Comparison of ENCODE assay signal across 23 cellular contexts in the genomic region with DNA sequence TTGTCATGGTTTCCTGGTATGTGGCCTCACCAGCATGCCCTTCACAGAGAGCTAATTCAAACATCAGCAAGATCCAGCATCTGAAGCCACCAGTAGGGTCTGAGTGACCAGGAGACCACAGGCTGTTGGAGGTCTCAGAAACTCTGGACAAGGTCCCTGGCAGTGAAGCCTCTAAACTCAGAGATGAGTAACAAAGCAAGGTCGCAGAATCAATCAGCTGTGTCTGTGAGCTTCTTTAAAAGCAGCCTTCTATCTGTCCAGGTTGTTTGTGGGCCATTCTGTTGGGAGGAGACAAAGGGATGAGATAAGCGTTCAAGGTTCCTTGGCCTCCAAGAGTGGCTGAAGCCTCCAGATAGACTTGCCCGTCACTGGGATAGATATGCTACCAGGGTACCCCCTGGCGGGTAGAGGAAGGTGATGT.
"Had no signal": no experiment of that assay in that cellular context is flagged by ENCODE, and none has a peak within 500 bp of the region (broad histone marks: within the 10 kb centered on the region; RNA-seq: fewer than 3 reads in every experiment).

No MANE protein-coding gene starts in this region.

- H3K4me3 ChIP-seq: gastrocnemius medialis, prostate gland, skin epidermis, tibial nerve, vagina had no signal

- H3K27ac Mint-ChIP-seq: activated B cell treated with CpG ODN at 0.5 μM for 24 hours; effector memory CD8-positive, alpha-beta T cell; natural killer cell had no signal

- H3K9me3 ChIP-seq: gastrocnemius medialis, prostate gland, vagina had no signal

- H3K27me3 ChIP-seq: gastrocnemius medialis, tibial nerve, vagina had no signal

- H3K4me1 ChIP-seq: prostate gland, tibial nerve, vagina had no signal

- H3K27ac ChIP-seq: epithelial cell of prostate, gastrocnemius medialis, prostate gland, skin epidermis, tibial nerve, vagina had no signal

- H3K36me3 ChIP-seq: gastrocnemius medialis, prostate gland, tibial nerve, vagina had no signal

- H3K36me3 Mint-ChIP-seq: natural killer cell had no signal

- H3K4me3 Mint-ChIP-seq: activated B cell treated with CpG ODN at 0.5 μM for 24 hours; effector memory CD8-positive, alpha-beta T cell; natural killer cell had no signal

- DNase-seq: activated B cell treated with CpG ODN at 0.5 μM for 24 hours; activated CD4-positive, alpha-beta T cell treated with anti-CD3 and anti-CD28 coated beads for 48 hours; activated CD8-positive, alpha-beta memory T cell treated with anti-CD3 and anti-CD28 coated beads for 24 hours; activated naive CD4-positive, alpha-beta T cell treated with Interleukin-2 at 50 U/mL for 16 hours; anterior cingulate cortex; cerebellar nuclear complex; effector memory CD8-positive, alpha-beta T cell; gastrocnemius medialis; islet precursor cell; mammary epithelial cell; natural killer cell; right cardiac atrium; stimulated activated CD4-positive, alpha-beta T cell treated with anti-CD3 and anti-CD28 coated beads, Interleukin-15, amount 100 ng/mL, for 24 hours; stimulated activated CD4-positive, alpha-beta T cell treated with anti-CD3 and anti-CD28 coated beads, Interleukin-4, amount 100 ng/mL, for 1 hour; stimulated activated naive CD4-positive, alpha-beta T cell treated with Interleukin-2 at 50 U/mL for 16 hours; substantia nigra; T-helper 2 cell had no signal

- H3K4me1 Mint-ChIP-seq: activated B cell treated with CpG ODN at 0.5 μM for 24 hours, natural killer cell had no signal

- H3K9me3 Mint-ChIP-seq: activated B cell treated with CpG ODN at 0.5 μM for 24 hours; effector memory CD8-positive, alpha-beta T cell; natural killer cell had no signal

- ATAC-seq: effector memory CD8-positive, alpha-beta T cell; gastrocnemius medialis; left lobe of liver; natural killer cell; right cardiac atrium had no signal
